ENCODE assay signal across 11 cellular contexts in the genomic region with DNA sequence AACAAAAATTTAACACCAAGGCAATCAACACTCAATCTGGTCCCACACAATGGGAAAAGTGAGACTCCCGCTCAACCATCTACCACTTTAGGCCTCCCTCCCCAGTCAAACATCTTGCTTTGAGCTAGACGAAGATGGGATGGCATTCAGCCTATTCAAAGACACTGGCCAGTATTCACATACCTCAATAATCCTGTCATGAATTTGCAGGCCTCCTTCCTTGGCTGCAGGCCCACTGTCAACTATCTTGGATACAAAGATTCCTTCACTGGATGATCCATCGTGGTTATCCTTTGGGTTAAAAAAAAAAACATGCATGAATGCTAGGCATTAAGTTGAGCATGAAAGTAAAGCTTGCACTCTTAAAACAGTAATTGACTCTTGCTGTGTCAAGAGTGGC. TPM values are rescaled to one million over a fixed set of nuclear protein-coding genes. Genes with fewer than 3 reads are reported as not detected.
A peak's percentile ranks its signal among the peaks of the same experiment; 100 is the strongest.
DNase-seq lines count a peak whose midpoint lies in the region; ATAC-seq and TF ChIP-seq lines count a peak whose summit lies in the region.
"Had no signal": no experiment of that assay in that cellular context is flagged by ENCODE, and none has a peak within 500 bp of the region (broad histone marks: within the 10 kb centered on the region; RNA-seq: fewer than 3 reads in every experiment).

No MANE protein-coding gene starts in this region.

- H3K36me3 ChIP-seq in uterus (no peaks in the 10 kb centered on the region), GM23338 (ENCODE audit: insufficient read depth) (no peaks in the 10 kb centered on the region)
- H3K36me3 ChIP-seq: prostate gland had no signal

- ATAC-seq in HG03432 (IDR thresholded peaks at IDR 0.05; ENCODE audit: unreplicated experiment) (no peak), HG03571 (IDR thresholded peaks at IDR 0.05; ENCODE audit: unreplicated experiment) (no peak), GM23338 (no peak)

- DNase-seq in HS-5 (ENCODE audit: low read depth) (peak; percentile 78), cardiac fibroblast (ENCODE audit: low read depth in 2 of 2) (peak; percentile 76 to 80), iris pigment epithelial cell (ENCODE audit: low read depth) (peak; percentile 54), uterus (no peak), GM23338 (ENCODE audit: low spot score) (no peak)
- DNase-seq: Calu3, NCI-H510A had no signal

- no peaks in the 10 kb centered on the region for H3F3A ChIP-seq in GM23338 (replicated peaks; ENCODE audit: low read depth)

- H3K4me1 ChIP-seq in uterus, result peaks cover 16 to 44% of the 10 kb centered on the region in 2 donors
- peaks cover 28% of the 10 kb centered on the region for H3K4me1 ChIP-seq in GM23338 (ENCODE audit: insufficient read depth)

- H3K27me3 ChIP-seq in uterus (no peaks in the 10 kb centered on the region), GM23338 (ENCODE audit: insufficient read depth) (no peaks in the 10 kb centered on the region)

- no peaks in the 10 kb centered on the region for H3K9me2 ChIP-seq in GM23338 (ENCODE audit: insufficient read depth)

- peaks cover 5% of the 10 kb centered on the region; the same call in 2 of the 3 replicates for H3K36me3 Mint-ChIP-seq in GM23338 (ENCODE audit: low read depth)
- H3K36me3 Mint-ChIP-seq: activated naive CD8-positive, alpha-beta T cell had no signal

- no peaks in the 10 kb centered on the region; the same call in 1 of the 2 replicates for H4K20me1 ChIP-seq in GM23338 (replicated peaks; ENCODE audit: insufficient read depth)

- no peak overlapping the region for H3K4me3 ChIP-seq in cardiac fibroblast (replicated peaks in 1 of 2; ENCODE audit: low read depth in 2 of 2, low read length in 2 of 2)
- no peak overlapping the region for H3K4me3 ChIP-seq in uterus
- H3K4me3 ChIP-seq in GM23338, result no peak overlapping the region
- H3K4me3 ChIP-seq: prostate gland had no signal

- peaks cover 2% of the 10 kb centered on the region for H3K27me3 Mint-ChIP-seq in GM23338 (ENCODE audit: insufficient read depth, low read depth, poor library complexity)

- intact Hi-C loops in uterus (cut with DNase I; ENCODE audit: low total_unique reads), result loop anchor here (10.0 kb wide), 1 partner anchor 77 kb away; no protein-coding TSS in a partner anchor

- no peak for TF ChIP-seq CTCF in cardiac fibroblast (IDR thresholded peaks at IDR 0.05; ENCODE audit: low read depth, low read length)
- TF ChIP-seq CTCF in uterus (IDR thresholded peaks at IDR 0.05), result no peak
- no peak for TF ChIP-seq CTCF in GM23338 (conservative IDR thresholded peaks at IDR 0.05; ENCODE audit: low read depth in 2 of 2)

- no peaks in the 10 kb centered on the region for H3K9me3 ChIP-seq in uterus
- H3K9me3 ChIP-seq: prostate gland had no signal

- H3K79me2 ChIP-seq in GM23338 (replicated peaks; ENCODE audit: insufficient read depth), result no peaks in the 10 kb centered on the region

- no peak overlapping the region for H3K4me3 Mint-ChIP-seq in GM23338
- H3K4me3 Mint-ChIP-seq: activated naive CD8-positive, alpha-beta T cell had no signal

- H2AFZ ChIP-seq in GM23338, result no peak overlapping the region

- no peak overlapping the region for H3K27ac Mint-ChIP-seq in GM23338
- H3K27ac Mint-ChIP-seq: activated naive CD8-positive, alpha-beta T cell had no signal

- H3K27ac ChIP-seq in uterus (peak overlapping the region; percentile 56 to 72), GM23338 (ENCODE audit: low read depth) (no peak overlapping the region)

- H3K4me1 Mint-ChIP-seq in GM23338, result peaks cover 7% of the 10 kb centered on the region

- no peak for TF ChIP-seq POLR2A in uterus (IDR thresholded peaks at IDR 0.05)

- no peaks in the 10 kb centered on the region for H3K9me3 Mint-ChIP-seq in GM23338

- no peak overlapping the region for H3K4me2 ChIP-seq in GM23338

TF ChIP-seq in GM23338, 12 proteins besides CTCF, POLR2A, EP300 and RAD21 (continues in another document):
- TF ChIP-seq, protein P1, sequence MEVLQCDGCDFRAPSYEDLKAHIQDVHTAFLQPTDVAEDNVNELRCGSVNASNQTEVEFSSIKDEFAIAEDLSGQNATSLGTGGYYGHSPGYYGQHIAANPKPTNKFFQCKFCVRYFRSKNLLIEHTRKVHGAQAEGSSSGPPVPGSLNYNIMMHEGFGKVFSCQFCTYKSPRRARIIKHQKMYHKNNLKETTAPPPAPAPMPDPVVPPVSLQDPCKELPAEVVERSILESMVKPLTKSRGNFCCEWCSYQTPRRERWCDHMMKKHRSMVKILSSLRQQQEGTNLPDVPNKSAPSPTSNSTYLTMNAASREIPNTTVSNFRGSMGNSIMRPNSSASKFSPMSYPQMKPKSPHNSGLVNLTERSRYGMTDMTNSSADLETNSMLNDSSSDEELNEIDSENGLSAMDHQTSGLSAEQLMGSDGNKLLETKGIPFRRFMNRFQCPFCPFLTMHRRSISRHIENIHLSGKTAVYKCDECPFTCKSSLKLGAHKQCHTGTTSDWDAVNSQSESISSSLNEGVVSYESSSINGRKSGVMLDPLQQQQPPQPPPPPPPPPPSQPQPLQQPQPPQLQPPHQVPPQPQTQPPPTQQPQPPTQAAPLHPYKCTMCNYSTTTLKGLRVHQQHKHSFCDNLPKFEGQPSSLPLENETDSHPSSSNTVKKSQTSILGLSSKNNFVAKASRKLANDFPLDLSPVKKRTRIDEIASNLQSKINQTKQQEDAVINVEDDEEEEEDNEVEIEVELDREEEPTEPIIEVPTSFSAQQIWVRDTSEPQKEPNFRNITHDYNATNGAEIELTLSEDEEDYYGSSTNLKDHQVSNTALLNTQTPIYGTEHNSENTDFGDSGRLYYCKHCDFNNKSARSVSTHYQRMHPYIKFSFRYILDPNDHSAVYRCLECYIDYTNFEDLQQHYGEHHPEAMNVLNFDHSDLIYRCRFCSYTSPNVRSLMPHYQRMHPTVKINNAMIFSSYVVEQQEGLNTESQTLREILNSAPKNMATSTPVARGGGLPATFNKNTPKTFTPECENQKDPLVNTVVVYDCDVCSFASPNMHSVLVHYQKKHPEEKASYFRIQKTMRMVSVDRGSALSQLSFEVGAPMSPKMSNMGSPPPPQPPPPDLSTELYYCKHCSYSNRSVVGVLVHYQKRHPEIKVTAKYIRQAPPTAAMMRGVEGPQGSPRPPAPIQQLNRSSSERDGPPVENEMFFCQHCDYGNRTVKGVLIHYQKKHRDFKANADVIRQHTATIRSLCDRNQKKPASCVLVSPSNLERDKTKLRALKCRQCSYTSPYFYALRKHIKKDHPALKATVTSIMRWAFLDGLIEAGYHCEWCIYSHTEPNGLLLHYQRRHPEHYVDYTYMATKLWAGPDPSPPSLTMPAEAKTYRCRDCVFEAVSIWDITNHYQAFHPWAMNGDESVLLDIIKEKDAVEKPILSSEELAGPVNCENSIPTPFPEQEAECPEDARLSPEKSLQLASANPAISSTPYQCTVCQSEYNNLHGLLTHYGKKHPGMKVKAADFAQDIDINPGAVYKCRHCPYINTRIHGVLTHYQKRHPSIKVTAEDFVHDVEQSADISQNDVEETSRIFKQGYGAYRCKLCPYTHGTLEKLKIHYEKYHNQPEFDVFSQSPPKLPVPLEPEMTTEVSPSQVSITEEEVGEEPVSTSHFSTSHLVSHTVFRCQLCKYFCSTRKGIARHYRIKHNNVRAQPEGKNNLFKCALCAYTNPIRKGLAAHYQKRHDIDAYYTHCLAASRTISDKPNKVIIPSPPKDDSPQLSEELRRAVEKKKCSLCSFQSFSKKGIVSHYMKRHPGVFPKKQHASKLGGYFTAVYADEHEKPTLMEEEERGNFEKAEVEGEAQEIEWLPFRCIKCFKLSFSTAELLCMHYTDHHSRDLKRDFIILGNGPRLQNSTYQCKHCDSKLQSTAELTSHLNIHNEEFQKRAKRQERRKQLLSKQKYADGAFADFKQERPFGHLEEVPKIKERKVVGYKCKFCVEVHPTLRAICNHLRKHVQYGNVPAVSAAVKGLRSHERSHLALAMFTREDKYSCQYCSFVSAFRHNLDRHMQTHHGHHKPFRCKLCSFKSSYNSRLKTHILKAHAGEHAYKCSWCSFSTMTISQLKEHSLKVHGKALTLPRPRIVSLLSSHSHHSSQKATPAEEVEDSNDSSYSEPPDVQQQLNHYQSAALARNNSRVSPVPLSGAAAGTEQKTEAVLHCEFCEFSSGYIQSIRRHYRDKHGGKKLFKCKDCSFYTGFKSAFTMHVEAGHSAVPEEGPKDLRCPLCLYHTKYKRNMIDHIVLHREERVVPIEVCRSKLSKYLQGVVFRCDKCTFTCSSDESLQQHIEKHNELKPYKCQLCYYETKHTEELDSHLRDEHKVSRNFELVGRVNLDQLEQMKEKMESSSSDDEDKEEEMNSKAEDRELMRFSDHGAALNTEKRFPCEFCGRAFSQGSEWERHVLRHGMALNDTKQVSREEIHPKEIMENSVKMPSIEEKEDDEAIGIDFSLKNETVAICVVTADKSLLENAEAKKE (CRISPR knock-in tag; IDR thresholded peaks at IDR 0.05), result no peak
- TF ChIP-seq, protein P2, sequence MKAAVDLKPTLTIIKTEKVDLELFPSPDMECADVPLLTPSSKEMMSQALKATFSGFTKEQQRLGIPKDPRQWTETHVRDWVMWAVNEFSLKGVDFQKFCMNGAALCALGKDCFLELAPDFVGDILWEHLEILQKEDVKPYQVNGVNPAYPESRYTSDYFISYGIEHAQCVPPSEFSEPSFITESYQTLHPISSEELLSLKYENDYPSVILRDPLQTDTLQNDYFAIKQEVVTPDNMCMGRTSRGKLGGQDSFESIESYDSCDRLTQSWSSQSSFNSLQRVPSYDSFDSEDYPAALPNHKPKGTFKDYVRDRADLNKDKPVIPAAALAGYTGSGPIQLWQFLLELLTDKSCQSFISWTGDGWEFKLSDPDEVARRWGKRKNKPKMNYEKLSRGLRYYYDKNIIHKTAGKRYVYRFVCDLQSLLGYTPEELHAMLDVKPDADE (IDR thresholded peaks at IDR 0.05), result no peak
- TF ChIP-seq CREB1 (CRISPR knock-in tag; IDR thresholded peaks at IDR 0.05; ENCODE audit: low read depth) (no peak), STAT1 (IDR thresholded peaks at IDR 0.05; ENCODE audit: unreplicated experiment) (no peak), ZNF331 (CRISPR knock-in tag; IDR thresholded peaks at IDR 0.05; ENCODE audit: low read depth) (no peak), ZNF114 (CRISPR knock-in tag; IDR thresholded peaks at IDR 0.05) (no peak), EZH2phosphoT487 (IDR thresholded peaks at IDR 0.05; ENCODE audit: unreplicated experiment) (no peak)

RNA-seq across cellular contexts. Expression of a gene that starts 22.6 kb away (rescaled TPM):
- 100 to 1,000 TPM in 2 of 4 donors, 10 to 100 TPM in 2; 87.3 to 268 (median 107) TPM for total RNA-seq in uterus
- total RNA-seq in GM23338 (2014; rRNA removed; shearing (Covaris generic)), result 11.0 and 14.0 TPM in 2 replicates
- polyA plus RNA-seq in GM23338 (2016; fragmentation: Nextera tagmentation; extraction: Ambion mirVana), result 7.0 and 7.5 TPM in 2 replicates
- total RNA-seq: Calu3 had no signal

Comparison
In these comparisons a context has a peak if more than half of its experiments do, and no peak if none do; other contexts are left out.
1. DNase-seq: peak in HS-5 (single experiment), cardiac fibroblast (2 of 2) and iris pigment epithelial cell (single experiment); none in uterus (0 of 2) and GM23338 (single experiment).